23 cellular contexts compared by ENCODE assay signal in the genomic region with DNA sequence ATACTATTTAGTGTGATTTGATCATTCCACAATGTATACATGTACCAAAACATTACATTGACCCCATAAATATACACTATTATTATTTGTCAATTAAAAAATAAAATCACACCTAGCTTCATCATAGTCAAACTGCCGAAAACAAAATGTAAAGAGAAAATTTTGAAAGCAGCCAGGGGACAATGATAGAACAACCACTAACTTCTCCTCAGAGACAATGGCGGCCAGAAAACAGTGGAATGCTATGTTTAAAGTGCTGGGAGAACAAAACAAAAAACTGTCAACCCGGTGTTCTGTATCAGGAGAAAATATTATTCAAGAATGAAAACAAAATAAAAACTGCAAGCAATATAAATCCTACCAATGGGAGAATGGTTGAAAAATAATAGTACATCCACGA.
DNase-seq lines count a peak whose midpoint lies in the region; ATAC-seq, FAIRE-seq and TF ChIP-seq lines count a peak whose summit lies in the region.
"Had no signal": no experiment of that assay in that cellular context is flagged by ENCODE, and none has a peak within 500 bp of the region (broad histone marks: within the 10 kb centered on the region; RNA-seq: fewer than 3 reads in every experiment).

No MANE protein-coding gene starts in this region.

- intact Hi-C loops in K562 (cut with micrococcal nuclease) (no loop called here), sciatic nerve (cut with DNase I) (no loop called here)

- H3K27me3 ChIP-seq in SK-N-SH (ENCODE audit: insufficient read depth) (peaks cover 14% of the 10 kb centered on the region; the same call in 1 of the 2 replicates), H7 (ENCODE audit: control insufficient read depth, insufficient read depth, low read length) (no peaks in the 10 kb centered on the region), K562 (ENCODE audit: control insufficient read depth in 2 of 2, insufficient read depth in 2 of 2, low read length in 2 of 2) (peaks cover 10 to 26% of the 10 kb centered on the region in 2 experiments)

- TF ChIP-seq RAD21 in SK-N-SH (IDR thresholded peaks at IDR 0.05; ENCODE audit: low read length) (no peak), K562 (CRISPR knock-in tag; conservative IDR thresholded peaks at IDR 0.05 in 1 of 2, IDR thresholded peaks at IDR 0.05 in 1 of 2) (no peak)

- H3K4me3 ChIP-seq in SK-N-SH (ENCODE audit: low read depth in 2 of 2, low read length in 1 of 2) (no peak overlapping the region), H7 (ENCODE audit: insufficient read depth, low read depth, low read length) (no peak overlapping the region), K562 (no peak overlapping the region)
- H3K4me3 ChIP-seq: BLaER1, GM23248 had no signal

- H3K27ac Mint-ChIP-seq in nephron progenitor cell (no peak overlapping the region), mesothelial cell of epicardium (no peak overlapping the region)
- H3K27ac Mint-ChIP-seq: B cell; CD4-positive, CD25-positive, alpha-beta regulatory T cell; CD8-positive, alpha-beta T cell; H9 had no signal

- H3F3A ChIP-seq in SK-N-SH (replicated peaks; ENCODE audit: insufficient read depth) = no peaks in the 10 kb centered on the region

- TF ChIP-seq EP300 in SK-N-SH (IDR thresholded peaks at IDR 0.05; ENCODE audit: borderline replicate concordance in 1 of 2, low read depth in 1 of 2, low read length in 1 of 2) (no peak), K562 (IDR thresholded peaks at IDR 0.05; ENCODE audit: low read length) (no peak)

- H3K27ac ChIP-seq in SK-N-SH (ENCODE audit: low read depth in 2 of 2, low read length in 1 of 2) (no peak overlapping the region), K562 (ENCODE audit: extremely low read depth, low read depth, low read length) (no peak overlapping the region)
- H3K27ac ChIP-seq: 22Rv1, BLaER1, C4-2B, GM23248 had no signal

- no peaks in the 10 kb centered on the region for H3K9me1 ChIP-seq in K562 (ENCODE audit: control insufficient read depth, insufficient read depth, low read length)

- H3K9me3 Mint-ChIP-seq in nephron progenitor cell (peaks cover 53% of the 10 kb centered on the region), mesothelial cell of epicardium (peaks cover 38% of the 10 kb centered on the region)

- no peak overlapping the region for H3K4me3 Mint-ChIP-seq in nephron progenitor cell
- H3K4me3 Mint-ChIP-seq in mesothelial cell of epicardium = no peak overlapping the region
- H3K4me3 Mint-ChIP-seq: B cell; CD4-positive, CD25-positive, alpha-beta regulatory T cell; CD8-positive, alpha-beta T cell; H9 had no signal

- H3K36me3 Mint-ChIP-seq in nephron progenitor cell (ENCODE audit: low read depth) (peaks cover 9% of the 10 kb centered on the region), mesothelial cell of epicardium (peaks cover 3% of the 10 kb centered on the region)
- H3K36me3 Mint-ChIP-seq: CD4-positive, CD25-positive, alpha-beta regulatory T cell; CD8-positive, alpha-beta T cell had no signal

- peaks cover 32% of the 10 kb centered on the region for H3K27me3 Mint-ChIP-seq in nephron progenitor cell (ENCODE audit: low read depth, poor library complexity)
- peaks cover 17% of the 10 kb centered on the region for H3K27me3 Mint-ChIP-seq in mesothelial cell of epicardium (ENCODE audit: low read depth)

- H3K9me2 ChIP-seq in SK-N-SH = no peaks in the 10 kb centered on the region

- CTCF ChIA-PET in SK-N-SH (lab: Yijun Ruan, JAX) (no interaction called here), K562 (lab: Yijun Ruan, JAX; ENCODE audit: low intra/inter-chr PET ratio) (no interaction called here)

- POLR2A ChIA-PET in SK-N-SH (lab: Yijun Ruan, JAX) (no interaction called here), K562 (lab: Yijun Ruan, JAX) (no interaction called here)

- no peak for FAIRE-seq in K562 (lab: Jason Lieb, UNC)
- FAIRE-seq: A204.1, G401.6, GM19239, H1 had no signal

- H2AFZ ChIP-seq in SK-N-SH (ENCODE audit: low read depth) = no peak overlapping the region
- H2AFZ ChIP-seq in K562 (ENCODE audit: low read depth, low read length) = no peak overlapping the region
- H2AFZ ChIP-seq: GM23248 had no signal

- H3K4me2 ChIP-seq in SK-N-SH = no peak overlapping the region
- H3K4me2 ChIP-seq in K562 (ENCODE audit: insufficient read depth, low read length) = no peak overlapping the region
- H3K4me2 ChIP-seq: BLaER1 had no signal

- H3K9me3 ChIP-seq in SK-N-SH (peaks cover 12% of the 10 kb centered on the region), K562 (replicated peaks; ENCODE audit: control insufficient read depth, insufficient read depth, low read depth, low read length) (peaks cover 11% of the 10 kb centered on the region)

- H3K4me1 ChIP-seq in SK-N-SH (ENCODE audit: control insufficient read depth in 1 of 2, insufficient read depth in 2 of 2, low read depth in 1 of 2, low read length in 1 of 2) = peaks cover 0 to 9% of the 10 kb centered on the region in 2 experiments; a peak in 1 of 4 replicates
- H3K4me1 ChIP-seq in K562 (replicated peaks in 1 of 2; ENCODE audit: control insufficient read depth in 2 of 2, insufficient read depth in 2 of 2, low read length in 2 of 2) = no peaks in the 10 kb centered on the region; a peak in 1 of 5 replicates
- H3K4me1 ChIP-seq: Caco-2 had no signal

- 45% methylated on average over 4 of the region's 4 CpGs for WGBS in SK-N-SH (ENCODE audit: low lambda C conversion rate)
- 4% methylated on average over 4 of the region's 4 CpGs for WGBS in K562 (ENCODE audit: insufficient coverage, low coverage, missing lambda C conversion rate)

- TF ChIP-seq POLR2A in K562 (conservative IDR thresholded peaks at IDR 0.05) = no peak

- peaks cover 4% of the 10 kb centered on the region for H3K4me1 Mint-ChIP-seq in nephron progenitor cell
- H3K4me1 Mint-ChIP-seq in mesothelial cell of epicardium = no peaks in the 10 kb centered on the region
- H3K4me1 Mint-ChIP-seq: B cell; CD4-positive, CD25-positive, alpha-beta regulatory T cell; H9 had no signal

- H3K36me3 ChIP-seq in SK-N-SH (replicated peaks in 1 of 2; ENCODE audit: control insufficient read depth in 1 of 2, insufficient read depth in 2 of 2, low read length in 1 of 2) = no peaks in the 10 kb centered on the region
- no peaks in the 10 kb centered on the region for H3K36me3 ChIP-seq in H7 (replicated peaks; ENCODE audit: control insufficient read depth, insufficient read depth, low read length)
- H3K36me3 ChIP-seq in K562 (ENCODE audit: control insufficient read depth, insufficient read depth, low read length) = no peaks in the 10 kb centered on the region
- H3K36me3 ChIP-seq: BLaER1 had no signal

- in situ Hi-C loops in K562 (cut with MboI) = no loop called here

- ATAC-seq in SK-N-SH treated with all-trans-retinoic acid at 6 μM for 48 hours (no peak), K562 (no peak), sciatic nerve (no peak)
- ATAC-seq: CD8-positive, alpha-beta T cell had no signal

- TF ChIP-seq CTCF in SK-N-SH (IDR thresholded peaks at IDR 0.05) (no peak), K562 (IDR thresholded peaks at IDR 0.05 in 2 of 3, conservative IDR thresholded peaks at IDR 0.05 in 1 of 3; ENCODE audit: insufficient read depth in 2 of 3, low read depth in 1 of 3, low read length in 3 of 3) (no peak), nephron progenitor cell (IDR thresholded peaks at IDR 0.05) (no peak), mesothelial cell of epicardium (IDR thresholded peaks at IDR 0.05; ENCODE audit: unreplicated experiment) (no peak)

- no peak overlapping the region for H3K9ac ChIP-seq in SK-N-SH
- no peak overlapping the region for H3K9ac ChIP-seq in K562 (ENCODE audit: insufficient read depth in 1 of 2, low read depth in 2 of 2, low read length in 2 of 2)
- H3K9ac ChIP-seq: BLaER1, GM23248 had no signal

- H4K20me1 ChIP-seq in SK-N-SH (ENCODE audit: insufficient read depth) (no peaks in the 10 kb centered on the region), K562 (replicated peaks; ENCODE audit: control insufficient read depth, insufficient read depth, low read length) (no peaks in the 10 kb centered on the region)
- H4K20me1 ChIP-seq: BLaER1 had no signal

- H3K79me2 ChIP-seq in SK-N-SH (ENCODE audit: insufficient read depth) (no peaks in the 10 kb centered on the region), K562 (ENCODE audit: control insufficient read depth, insufficient read depth, low read length) (no peaks in the 10 kb centered on the region)

- peak; percentile 28 for DNase-seq in SK-N-SH
- peak; percentile 19 for DNase-seq in H7
- peak; percentile 15 for DNase-seq in OCI-M1 (lab: John Stamatoyannopoulos, UW)
- DNase-seq in K562 (ENCODE audit: extremely low read depth in 1 of 4, low spot score in 3 of 4) = no peak
- no peak for DNase-seq in nephron progenitor cell
- no peak for DNase-seq in mesothelial cell of epicardium (ENCODE audit: low spot score in 2 of 2, unreplicated experiment in 2 of 2)
- DNase-seq in sciatic nerve (ENCODE audit: low spot score) = no peak
- DNase-seq: Caco-2; CD4-positive, CD25-positive, alpha-beta regulatory T cell; CD8-positive, alpha-beta T cell; DMS153; DND-41; GM23248; H9 had no signal

- BruUV-seq in K562 (replicated peaks; lab: Mats Ljungman, UMichigan) = no TSS peak

TF ChIP-seq in SK-N-SH treated with all-trans-retinoic acid at 6 μM for 48 hours, 23 proteins besides CTCF, POLR2A, EP300 and RAD21 (continues in another document):
- TF ChIP-seq BACH2 (CRISPR knock-in tag; IDR thresholded peaks at IDR 0.05; ENCODE audit: borderline replicate concordance) (no peak), TOX (CRISPR knock-in tag; IDR thresholded peaks at IDR 0.05; ENCODE audit: borderline replicate concordance) (no peak), ARNTL (CRISPR knock-in tag; IDR thresholded peaks at IDR 0.05; ENCODE audit: borderline replicate concordance, low read depth) (no peak), PPARA (CRISPR knock-in tag; IDR thresholded peaks at IDR 0.05; ENCODE audit: borderline replicate concordance) (no peak)

TF ChIP-seq in K562, 482 proteins besides CTCF, POLR2A, EP300 and RAD21 (continues in another document):
- TF ChIP-seq GATA2 (CRISPR knock-in tag; IDR thresholded peaks at IDR 0.05) (no peak), ZNF24 (IDR thresholded peaks at IDR 0.05) (no peak), CBX1 (IDR thresholded peaks at IDR 0.05; ENCODE audit: low read depth) (0 out of 2 replicates have a peak, but pooled peaks have one; percentile 67), TRIM24 (IDR thresholded peaks at IDR 0.05) (peak in 1 of 2 experiments; percentile 66; a peak in 2 of 4 replicates)
- TF ChIP-seq, protein P1, sequence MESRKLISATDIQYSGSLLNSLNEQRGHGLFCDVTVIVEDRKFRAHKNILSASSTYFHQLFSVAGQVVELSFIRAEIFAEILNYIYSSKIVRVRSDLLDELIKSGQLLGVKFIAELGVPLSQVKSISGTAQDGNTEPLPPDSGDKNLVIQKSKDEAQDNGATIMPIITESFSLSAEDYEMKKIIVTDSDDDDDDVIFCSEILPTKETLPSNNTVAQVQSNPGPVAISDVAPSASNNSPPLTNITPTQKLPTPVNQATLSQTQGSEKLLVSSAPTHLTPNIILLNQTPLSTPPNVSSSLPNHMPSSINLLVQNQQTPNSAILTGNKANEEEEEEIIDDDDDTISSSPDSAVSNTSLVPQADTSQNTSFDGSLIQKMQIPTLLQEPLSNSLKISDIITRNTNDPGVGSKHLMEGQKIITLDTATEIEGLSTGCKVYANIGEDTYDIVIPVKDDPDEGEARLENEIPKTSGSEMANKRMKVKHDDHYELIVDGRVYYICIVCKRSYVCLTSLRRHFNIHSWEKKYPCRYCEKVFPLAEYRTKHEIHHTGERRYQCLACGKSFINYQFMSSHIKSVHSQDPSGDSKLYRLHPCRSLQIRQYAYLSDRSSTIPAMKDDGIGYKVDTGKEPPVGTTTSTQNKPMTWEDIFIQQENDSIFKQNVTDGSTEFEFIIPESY (CRISPR knock-in tag; IDR thresholded peaks at IDR 0.05) = no peak

Comparison
In these comparisons a context has a peak if more than half of its experiments do, and no peak if none do; other contexts are left out.
1. DNase-seq: peak in SK-N-SH (single experiment), H7 (single experiment) and OCI-M1 (single experiment); none in K562 (0 of 4), nephron progenitor cell (single experiment), mesothelial cell of epicardium (0 of 2) and sciatic nerve (single experiment).